In genomic region chr12:54259194-54260011, GRCh38 we compare ENCODE assay signal across 8 cellular contexts. TPM values are rescaled to one million over a fixed set of nuclear protein-coding genes. Genes with fewer than 3 reads are reported as not detected.
DNase-seq lines count a peak whose midpoint lies in the region; ATAC-seq and TF ChIP-seq lines count a peak whose summit lies in the region.

No MANE protein-coding gene starts in this region.

- CTCF ChIA-PET in A673 (lab: Charles Lee) = no interaction called here

- H4K20me1 ChIP-seq in fibroblast of lung (ENCODE audit: control insufficient read depth, extremely low read depth, insufficient read depth, low read length) = no peaks in the 10 kb centered on the region

- H3K4me3 ChIP-seq in A673 (ENCODE audit: low read depth, low read length, poor library complexity, severe bottlenecking) (peak overlapping the region; percentile 50), fibroblast of lung (replicated peaks in 1 of 4; ENCODE audit: control extremely low read depth in 1 of 4, insufficient read depth in 1 of 4, low read depth in 3 of 4, low read length in 4 of 4) (peak overlapping the region; percentile 55 to 70 (median 59)), muscle layer of colon (ENCODE audit: low read depth in 1 of 2, low read length in 2 of 2) (peak overlapping the region; percentile 7 to 41)

- BruUV-seq in A673 (replicated peaks; lab: Mats Ljungman, UMichigan) = TSS peak; percentile 78

- peak overlapping the region; percentile 73 for H3K9ac ChIP-seq in fibroblast of lung (ENCODE audit: insufficient read depth, low read length)
- H3K9ac ChIP-seq in muscle layer of colon (ENCODE audit: low read length) = no peak overlapping the region

- H2AFZ ChIP-seq in fibroblast of lung (ENCODE audit: low read length) = peak overlapping the region; percentile 71

- H3K79me2 ChIP-seq in fibroblast of lung (ENCODE audit: control insufficient read depth, insufficient read depth, low read length) = peaks cover 58% of the 10 kb centered on the region

- POLR2A ChIA-PET in A673 (lab: Charles Lee; ENCODE audit: low non-redundant PET) = interaction anchor here (2.3 kb wide), 1 partner anchor 21 kb away, joined by 16 read pairs; the partner anchor contains the start of genes CBX5 and HNRNPA1

- H3K27me3 ChIP-seq in A673 (replicated peaks; ENCODE audit: insufficient read depth, low read depth, low read length, poor library complexity) = no peaks in the 10 kb centered on the region
- H3K27me3 ChIP-seq in fibroblast of lung (ENCODE audit: control insufficient read depth, insufficient read depth, low read length) = no peaks in the 10 kb centered on the region
- H3K27me3 ChIP-seq in muscle layer of colon (ENCODE audit: control insufficient read depth in 1 of 2, insufficient read depth in 2 of 2, low read length in 2 of 2) = no peaks in the 10 kb centered on the region

- H3K4me1 ChIP-seq in A673 (ENCODE audit: insufficient read depth, low read length, poor library complexity, severe bottlenecking) (peaks cover 59% of the 10 kb centered on the region), fibroblast of lung (ENCODE audit: control insufficient read depth, extremely low read depth, insufficient read depth, low read length) (peaks cover 19% of the 10 kb centered on the region), muscle layer of colon (ENCODE audit: insufficient read depth, low read length) (peaks cover 44% of the 10 kb centered on the region)

- DNase-seq in A673 (ENCODE audit: low spot score) = peak; percentile 97
- peak; percentile 100 for DNase-seq in NCI-H82 (lab: John Stamatoyannopoulos, UW)
- peak; percentile 42 to 50 for DNase-seq in activated T-cell treated with anti-CD3 and anti-CD28 coated beads, Interleukin-2, amount 50 U/mL, for 48 hours
- peak; percentile 88 to 89 for DNase-seq in fibroblast of lung (ENCODE audit: low read depth in 2 of 2)

- ATAC-seq in GM18861 (IDR thresholded peaks at IDR 0.05; ENCODE audit: unreplicated experiment) (peak; percentile 78), HG03460 (IDR thresholded peaks at IDR 0.05; ENCODE audit: unreplicated experiment) (peak; percentile 80)

- H3K27ac ChIP-seq in A673 (ENCODE audit: low read depth, low read length, poor library complexity, severe bottlenecking) (peak overlapping the region; percentile 87), fibroblast of lung (ENCODE audit: insufficient read depth, low read length) (peak overlapping the region; percentile 98), muscle layer of colon (ENCODE audit: low read depth, low read length) (peak overlapping the region; percentile 48), temporal lobe (ENCODE audit: low read depth, low read length) (peak overlapping the region; percentile 73)

- TF ChIP-seq CTCF in A673 (conservative IDR thresholded peaks at IDR 0.05; ENCODE audit: low read depth, low read length) (no peak), fibroblast of lung (conservative IDR thresholded peaks at IDR 0.05 in 1 of 2, IDR thresholded peaks at IDR 0.05 in 1 of 2; ENCODE audit: low read depth in 1 of 2, low read length in 2 of 2) (no peak)

- H3K4me2 ChIP-seq in fibroblast of lung (ENCODE audit: extremely low read depth, insufficient read depth, low read length) = peak overlapping the region; percentile 100

- no peaks in the 10 kb centered on the region for H3K9me3 ChIP-seq in A673 (ENCODE audit: low read depth, low read length, poor library complexity, severe bottlenecking)
- no peaks in the 10 kb centered on the region for H3K9me3 ChIP-seq in fibroblast of lung (ENCODE audit: control insufficient read depth, insufficient read depth, low read depth, low read length)
- H3K9me3 ChIP-seq in muscle layer of colon (ENCODE audit: low read length) = no peaks in the 10 kb centered on the region

- intact Hi-C loops in A673 (cut with micrococcal nuclease; ENCODE audit: unreplicated experiment) = loop anchor here (1.0 to 2.0 kb wide), 2 partner anchors 21 to 65 kb away; partner anchors contain the start of genes CBX5, COPZ1 and HNRNPA1

- H3K36me3 ChIP-seq in A673 (ENCODE audit: insufficient read depth, low read length, poor library complexity, severe bottlenecking) (peaks cover 30% of the 10 kb centered on the region), fibroblast of lung (ENCODE audit: control insufficient read depth, insufficient read depth, low read length) (peaks cover 5% of the 10 kb centered on the region), muscle layer of colon (ENCODE audit: insufficient read depth, low read length) (peaks cover 16% of the 10 kb centered on the region)

RNA-seq across cellular contexts. Expression of gene CBX5, which starts 20.5 kb away (rescaled TPM):
- 235 and 254 TPM in 2 replicates for total RNA-seq in A673 (2021)
- total RNA-seq in fibroblast of lung = 20.5 and 27.7 TPM in 2 replicates
- polyA plus RNA-seq in fibroblast of lung = 64.0 and 71.1 TPM in 2 replicates
- 31.4 and 34.1 TPM in 2 replicates for polyA plus RNA-seq in fibroblast of lung (2012)
- 50.3 and 60.6 TPM in 2 replicates for polyA minus RNA-seq in fibroblast of lung (ENCODE audit: low replicate concordance)
- 114 TPM for total RNA-seq in temporal lobe

RNA-seq across cellular contexts. Expression of gene HNRNPA1, which starts 21.1 kb away (rescaled TPM):
- 1,763 and 1,764 TPM in 2 replicates for total RNA-seq in A673 (2021)
- 305 and 311 TPM in 2 replicates for total RNA-seq in fibroblast of lung
- polyA plus RNA-seq in fibroblast of lung = 1,057 and 1,326 TPM in 2 replicates
- polyA plus RNA-seq in fibroblast of lung (2012) = 1,195 and 1,479 TPM in 2 replicates
- polyA minus RNA-seq in fibroblast of lung (ENCODE audit: low replicate concordance) = 197 and 204 TPM in 2 replicates
- total RNA-seq in temporal lobe = 627 TPM

RNA-seq across cellular contexts. Expression of gene NFE2, which starts 41.4 kb away (rescaled TPM):
- total RNA-seq in A673 (2021) (not detected in 2 replicates), fibroblast of lung (under 0.01 and 0.17 TPM in 2 replicates), temporal lobe (0.98 TPM)
- polyA plus RNA-seq in fibroblast of lung = 0.07 and 0.34 TPM in 2 replicates
- 0.42 TPM in 1 of 2 replicates, not detected in the other for polyA plus RNA-seq in fibroblast of lung (2012)
- polyA minus RNA-seq in fibroblast of lung (ENCODE audit: low replicate concordance) = not detected in 2 replicates

Comparison
In these comparisons a context has a peak if more than half of its experiments do, and no peak if none do; other contexts are left out.
1. Peak in every context shown above with its lines: DNase-seq, ATAC-seq, H3K4me3 ChIP-seq and H3K27ac ChIP-seq.
2. DNase-seq: peak in every context shown above with its lines; median percentile 100 in NCI-H82; 97 in A673; 88 in fibroblast of lung; 46 in activated T-cell treated with anti-CD3 and anti-CD28 coated beads, Interleukin-2, amount 50 U/mL, for 48 hours.
3. H3K27ac ChIP-seq: peak in every context shown above with its lines; median percentile 98 in fibroblast of lung; 87 in A673; 73 in temporal lobe; 48 in muscle layer of colon.